28 cellular contexts compared by ENCODE assay signal in genomic region chr5:108588323-108588722, GRCh38.
"Had no signal": no experiment of that assay in that cellular context is flagged by ENCODE, and none has a peak within 500 bp of the region (broad histone marks: within the 10 kb centered on the region; RNA-seq: fewer than 3 reads in every experiment).

No MANE protein-coding gene starts in this region.

- H3K9me3 ChIP-seq: gastroesophageal sphincter, heart left ventricle, left lung, right atrium auricular region, suprapubic skin, transverse colon, upper lobe of right lung, uterus had no signal

- H3K36me3 ChIP-seq: gastroesophageal sphincter, heart left ventricle, left lung, neural progenitor cell, right atrium auricular region, suprapubic skin, transverse colon, upper lobe of right lung, uterus had no signal

- ATAC-seq: gastroesophageal sphincter; heart left ventricle; left cardiac atrium; left lung; naive thymus-derived CD4-positive, alpha-beta T cell; sciatic nerve; stimulated activated naive CD8-positive, alpha-beta T cell treated with anti-CD3 and anti-CD28 coated beads, Interleukin-15, amount 100 ng/mL, for 72 hours; upper lobe of right lung had no signal

- H3K27me3 ChIP-seq: gastroesophageal sphincter, heart left ventricle, hepatocyte, left lung, neural progenitor cell, right atrium auricular region, suprapubic skin, transverse colon, upper lobe of right lung, uterus had no signal

- H3K4me3 ChIP-seq: coronary artery, gastroesophageal sphincter, heart left ventricle, hepatocyte, left lung, neural progenitor cell, right atrium auricular region, smooth muscle cell, suprapubic skin, transverse colon, upper lobe of right lung, uterus had no signal

- DNase-seq: dermis blood vessel endothelial cell; effector memory CD4-positive, alpha-beta T cell; foreskin fibroblast; heart left ventricle; kidney; left cardiac atrium; left lung; mesendoderm; midbrain; naive thymus-derived CD4-positive, alpha-beta T cell; stimulated activated CD4-positive, alpha-beta T cell treated with anti-CD3 and anti-CD28 coated beads, Interleukin-12 subunit alpha, Interleukin-12 subunit beta, amount 100 ng/mL, for 4 hours; stimulated activated CD4-positive, alpha-beta T cell treated with anti-CD3 and anti-CD28 coated beads, Interleukin-1b, Interleukin-23, amount 100 ng/mL, for 48 hours; stimulated activated CD4-positive, alpha-beta T cell treated with anti-CD3 and anti-CD28 coated beads, Interleukin-4, amount 100 ng/mL, for 1 hour; stimulated activated CD8-positive, alpha-beta memory T cell treated with anti-CD3 and anti-CD28 coated beads, Interleukin-4, amount 100 ng/mL, for 48 hours; stimulated activated naive CD4-positive, alpha-beta T cell; stimulated activated naive CD8-positive, alpha-beta T cell treated with anti-CD3 and anti-CD28 coated beads, Interleukin-15, amount 100 ng/mL, for 72 hours; transverse colon; upper lobe of right lung; uterus had no signal

- H3K27ac ChIP-seq: coronary artery, gastroesophageal sphincter, heart left ventricle, hepatocyte, left lung, neural progenitor cell, parathyroid adenoma, right atrium auricular region, suprapubic skin, transverse colon, upper lobe of right lung, uterus had no signal

- H3K4me1 ChIP-seq: gastroesophageal sphincter, heart left ventricle, left lung, neural progenitor cell, parathyroid adenoma, right atrium auricular region, suprapubic skin, transverse colon, upper lobe of right lung, uterus had no signal
